9 cellular contexts compared by ENCODE assay signal in genomic region chr3:152197937-152198336, GRCh38.
DNase-seq lines count a peak whose midpoint lies in the region; ATAC-seq, FAIRE-seq and TF ChIP-seq lines count a peak whose summit lies in the region.
"Had no signal": no experiment of that assay in that cellular context is flagged by ENCODE, and none has a peak within 500 bp of the region (broad histone marks: within the 10 kb centered on the region; RNA-seq: fewer than 3 reads in every experiment).

No MANE protein-coding gene starts in this region.

- H3K4me3 ChIP-seq in osteoblast (ENCODE audit: insufficient read depth, low read length) (no peak overlapping the region), prostate gland (no peak overlapping the region), MG63 (no peak overlapping the region)

- H3K27ac Mint-ChIP-seq in activated CD4-positive, alpha-beta memory T cell treated with anti-CD3 and anti-CD28 coated beads for 36 hours: peak overlapping the region; percentile 98

- CTCF ChIA-PET in activated CD4-positive, alpha-beta memory T cell treated with anti-CD3 and anti-CD28 coated beads for 36 hours (lab: Charles Lee): interaction anchor here (0.9 kb wide), 1 partner anchor 14 kb away, joined by 3 read pairs; no protein-coding TSS in a partner anchor

- no peaks in the 10 kb centered on the region for H3K9me3 Mint-ChIP-seq in activated CD4-positive, alpha-beta memory T cell treated with anti-CD3 and anti-CD28 coated beads for 36 hours

- intact Hi-C loops in activated CD4-positive, alpha-beta memory T cell treated with anti-CD3 and anti-CD28 coated beads for 36 hours (cut with micrococcal nuclease): loop anchor here (1.0 to 5.0 kb wide), 4 partner anchors 45 to 1436 kb away; partner anchors contain the start of gene SIAH2
- intact Hi-C loops in prostate gland (cut with DNase I): no loop called here

- ATAC-seq in HG02571 (IDR thresholded peaks at IDR 0.05; ENCODE audit: unreplicated experiment): peak; percentile 32

- H3K27me3 Mint-ChIP-seq in activated CD4-positive, alpha-beta memory T cell treated with anti-CD3 and anti-CD28 coated beads for 36 hours: no peaks in the 10 kb centered on the region

- POLR2A ChIA-PET in activated CD4-positive, alpha-beta memory T cell treated with anti-CD3 and anti-CD28 coated beads for 36 hours (lab: Charles Lee): interaction anchor here (0.9 to 4.0 kb wide), 9 partner anchors 9 to 997 kb away, joined by 3 to 57 read pairs (median 4); partner anchors contain the start of gene MBNL1

- H3K4me2 ChIP-seq in osteoblast (ENCODE audit: insufficient read depth, low read length): peak overlapping the region; percentile 56

- H3K4me1 Mint-ChIP-seq in activated CD4-positive, alpha-beta memory T cell treated with anti-CD3 and anti-CD28 coated beads for 36 hours (ENCODE audit: low read depth): peaks cover 71% of the 10 kb centered on the region

- H3K36me3 ChIP-seq in osteoblast (ENCODE audit: insufficient read depth, low read length): no peaks in the 10 kb centered on the region
- H3K36me3 ChIP-seq in prostate gland: no peaks in the 10 kb centered on the region
- H3K36me3 ChIP-seq in MG63: no peaks in the 10 kb centered on the region
- H3K36me3 ChIP-seq: adrenal gland had no signal

- 59% methylated on average over 3 of the region's 3 CpGs for WGBS in prostate gland

- H3K27ac ChIP-seq in osteoblast (ENCODE audit: low read depth, low read length): peak overlapping the region; percentile 32
- no peak overlapping the region for H3K27ac ChIP-seq in prostate gland

- DNase-seq in GM12891 (ENCODE audit: insufficient read length, low spot score) (no peak), osteoblast (ENCODE audit: insufficient read length, low spot score, missing footprints) (no peak), prostate gland (ENCODE audit: low spot score) (no peak), DMS 273 (lab: John Stamatoyannopoulos, UW; ENCODE audit: unreplicated experiment) (no peak), MG63 (no peak), hippocampal formation (lab: John Stamatoyannopoulos, UW) (no peak)
- no peak for DNase-seq in activated CD4-positive, alpha-beta memory T cell treated with anti-CD3 and anti-CD28 coated beads for 36 hours
- DNase-seq: adrenal gland had no signal

- FAIRE-seq in GM12891 (lab: Jason Lieb, UNC): peak; percentile 80

- H3K4me1 ChIP-seq in osteoblast (ENCODE audit: insufficient read depth, low read length) (peaks cover 15% of the 10 kb centered on the region), prostate gland (replicated peaks) (no peaks in the 10 kb centered on the region)

- H3K4me3 Mint-ChIP-seq in activated CD4-positive, alpha-beta memory T cell treated with anti-CD3 and anti-CD28 coated beads for 36 hours: peak overlapping the region; percentile 69

- no peaks in the 10 kb centered on the region for H3K79me2 ChIP-seq in osteoblast (ENCODE audit: insufficient read depth, low read length)

- no peak for TF ChIP-seq POLR2A in GM12891 (IDR thresholded peaks at IDR 0.05; ENCODE audit: low read depth, low read length)
- TF ChIP-seq POLR2A in prostate gland (IDR thresholded peaks at IDR 0.05): no peak

- H3K9me3 ChIP-seq in osteoblast (ENCODE audit: low read depth, low read length): no peaks in the 10 kb centered on the region
- no peaks in the 10 kb centered on the region for H3K9me3 ChIP-seq in prostate gland
- no peaks in the 10 kb centered on the region for H3K9me3 ChIP-seq in MG63
- H3K9me3 ChIP-seq: adrenal gland had no signal

- peaks cover 6% of the 10 kb centered on the region for H3K36me3 Mint-ChIP-seq in activated CD4-positive, alpha-beta memory T cell treated with anti-CD3 and anti-CD28 coated beads for 36 hours

- no peaks in the 10 kb centered on the region for H3K27me3 ChIP-seq in osteoblast (ENCODE audit: insufficient read depth, low read length)
- H3K27me3 ChIP-seq in prostate gland (replicated peaks; ENCODE audit: insufficient read depth): no peaks in the 10 kb centered on the region
- no peaks in the 10 kb centered on the region for H3K27me3 ChIP-seq in MG63
- H3K27me3 ChIP-seq: adrenal gland had no signal

- no peaks in the 10 kb centered on the region for H4K20me1 ChIP-seq in osteoblast (ENCODE audit: insufficient read depth, low read length)

- TF ChIP-seq CTCF in osteoblast (IDR thresholded peaks at IDR 0.05; ENCODE audit: extremely low read depth, low read depth, low read length) (no peak), prostate gland (IDR thresholded peaks at IDR 0.05) (no peak)

- H2AFZ ChIP-seq in osteoblast (ENCODE audit: low read length): peak overlapping the region; percentile 71

TF ChIP-seq in GM12891, 5 proteins besides CTCF, POLR2A, EP300 and RAD21:
- TF ChIP-seq SPI1 (IDR thresholded peaks at IDR 0.05; ENCODE audit: low read depth, low read length): 0 out of 2 replicates have a peak, but pooled peaks have one; percentile 16
- no peak for TF ChIP-seq POLR2AphosphoS5 (IDR thresholded peaks at IDR 0.05; ENCODE audit: low read depth, low read length)
- no peak for TF ChIP-seq TAF1 (IDR thresholded peaks at IDR 0.05; ENCODE audit: low read depth, low read length)
- peak; percentile 78 for TF ChIP-seq POU2F2 (IDR thresholded peaks at IDR 0.05; ENCODE audit: low read depth, low read length)
- TF ChIP-seq PAX5 (IDR thresholded peaks at IDR 0.05; ENCODE audit: insufficient read depth, low read length, severe bottlenecking): no peak
TF ChIP-seq in GM12891: peak in this region for 2.
